14 cellular contexts compared by ENCODE assay signal in genomic region chr9:89448821-89449220, GRCh38. TPM values are rescaled to one million over a fixed set of nuclear protein-coding genes. Genes with fewer than 3 reads are reported as not detected.
DNase-seq lines count a peak whose midpoint lies in the region; ATAC-seq lines count a peak whose summit lies in the region.
"Had no signal": no experiment of that assay in that cellular context is flagged by ENCODE, and none has a peak within 500 bp of the region (broad histone marks: within the 10 kb centered on the region; RNA-seq: fewer than 3 reads in every experiment).

No MANE protein-coding gene starts in this region.

- DNase-seq in T-helper 2 cell treated with Interferon-gamma antibody and Interleukin-4, amounts not matched to agents 5 μg/mL and 100 μg/mL, for 36 hours (ENCODE audit: low spot score) = no peak
- DNase-seq in T-helper 2 cell = no peak
- no peak for DNase-seq in activated CD4-positive, alpha-beta memory T cell treated with anti-CD3 and anti-CD28 coated beads, Interleukin-2, amount 10 ng/mL, durations not matched to agents 7 days and 5 days
- no peak for DNase-seq in effector memory CD8-positive, alpha-beta T cell
- DNase-seq in SHP77 (lab: John Stamatoyannopoulos, UW) = no peak
- no peak for DNase-seq in OCI-M1 (lab: John Stamatoyannopoulos, UW)
- no peak for DNase-seq in DMS153 treated with DMSO at 0.1 percent for 48 hours (lab: John Stamatoyannopoulos, UW; ENCODE audit: unreplicated experiment)
- DNase-seq: gastrocnemius medialis, GDM1, RPMI8226, T-helper 9 cell had no signal

- no peak for ATAC-seq in effector memory CD8-positive, alpha-beta T cell (replicated peaks)
- ATAC-seq in stimulated activated memory B cell treated with anti-CD40 and anti-IgM and Interleukin-4, amounts not matched to agents 10 μg/mL and 1 μg/mL and 100 μg/mL, for 72 hours = no peak
- ATAC-seq: gastrocnemius medialis, HCT116 had no signal

- H3K9me3 Mint-ChIP-seq in T-helper 2 cell treated with Interferon-gamma antibody and Interleukin-4, amounts not matched to agents 5 μg/mL and 100 μg/mL, for 36 hours = no peaks in the 10 kb centered on the region
- H3K9me3 Mint-ChIP-seq in activated CD4-positive, alpha-beta memory T cell treated with anti-CD3 and anti-CD28 coated beads, Interleukin-2, amount 10 ng/mL, durations not matched to agents 7 days and 5 days = no peaks in the 10 kb centered on the region
- H3K9me3 Mint-ChIP-seq in effector memory CD8-positive, alpha-beta T cell = no peaks in the 10 kb centered on the region
- H3K9me3 Mint-ChIP-seq in stimulated activated memory B cell treated with anti-CD40 and anti-IgM and Interleukin-4, amounts not matched to agents 10 μg/mL and 1 μg/mL and 100 μg/mL, for 72 hours = no peaks in the 10 kb centered on the region
- H3K9me3 Mint-ChIP-seq: memory B cell had no signal

- POLR2A ChIA-PET in activated CD4-positive, alpha-beta memory T cell treated with anti-CD3 and anti-CD28 coated beads, Interleukin-2, amount 10 ng/mL, durations not matched to agents 7 days and 5 days (lab: Charles Lee) = interaction anchor here (0.9 to 3.9 kb wide), 7 partner anchors 8 to 99 kb away, joined by 3 to 13 read pairs (median 4); no protein-coding TSS in a partner anchor

- CTCF ChIA-PET in activated CD4-positive, alpha-beta memory T cell treated with anti-CD3 and anti-CD28 coated beads, Interleukin-2, amount 10 ng/mL, durations not matched to agents 7 days and 5 days (lab: Charles Lee) = interaction anchor here (1.6 to 5.5 kb wide), 3 partner anchors 9 to 100 kb away, joined by 4 to 27 read pairs (median 6); no protein-coding TSS in a partner anchor

- H3K36me3 Mint-ChIP-seq in T-helper 2 cell treated with Interferon-gamma antibody and Interleukin-4, amounts not matched to agents 5 μg/mL and 100 μg/mL, for 36 hours (ENCODE audit: low read depth) = peaks cover 68% of the 10 kb centered on the region
- H3K36me3 Mint-ChIP-seq in activated CD4-positive, alpha-beta memory T cell treated with anti-CD3 and anti-CD28 coated beads, Interleukin-2, amount 10 ng/mL, durations not matched to agents 7 days and 5 days (ENCODE audit: low read depth) = peaks cover 81% of the 10 kb centered on the region
- peaks cover 67% of the 10 kb centered on the region for H3K36me3 Mint-ChIP-seq in effector memory CD8-positive, alpha-beta T cell (ENCODE audit: insufficient read depth)
- H3K36me3 Mint-ChIP-seq in stimulated activated memory B cell treated with anti-CD40 and anti-IgM and Interleukin-4, amounts not matched to agents 10 μg/mL and 1 μg/mL and 100 μg/mL, for 72 hours = peaks cover 42% of the 10 kb centered on the region

- H3K4me3 Mint-ChIP-seq in T-helper 2 cell treated with Interferon-gamma antibody and Interleukin-4, amounts not matched to agents 5 μg/mL and 100 μg/mL, for 36 hours = peak overlapping the region; percentile 53
- H3K4me3 Mint-ChIP-seq in activated CD4-positive, alpha-beta memory T cell treated with anti-CD3 and anti-CD28 coated beads, Interleukin-2, amount 10 ng/mL, durations not matched to agents 7 days and 5 days = no peak overlapping the region
- H3K4me3 Mint-ChIP-seq in effector memory CD8-positive, alpha-beta T cell = peak overlapping the region; percentile 77 to 78
- H3K4me3 Mint-ChIP-seq in stimulated activated memory B cell treated with anti-CD40 and anti-IgM and Interleukin-4, amounts not matched to agents 10 μg/mL and 1 μg/mL and 100 μg/mL, for 72 hours = no peak overlapping the region
- H3K4me3 Mint-ChIP-seq: memory B cell had no signal

- no peaks in the 10 kb centered on the region for H3K27me3 Mint-ChIP-seq in T-helper 2 cell treated with Interferon-gamma antibody and Interleukin-4, amounts not matched to agents 5 μg/mL and 100 μg/mL, for 36 hours (ENCODE audit: low read depth)
- no peaks in the 10 kb centered on the region for H3K27me3 Mint-ChIP-seq in activated CD4-positive, alpha-beta memory T cell treated with anti-CD3 and anti-CD28 coated beads, Interleukin-2, amount 10 ng/mL, durations not matched to agents 7 days and 5 days
- no peaks in the 10 kb centered on the region for H3K27me3 Mint-ChIP-seq in effector memory CD8-positive, alpha-beta T cell
- H3K27me3 Mint-ChIP-seq in stimulated activated memory B cell treated with anti-CD40 and anti-IgM and Interleukin-4, amounts not matched to agents 10 μg/mL and 1 μg/mL and 100 μg/mL, for 72 hours = no peaks in the 10 kb centered on the region
- H3K27me3 Mint-ChIP-seq: memory B cell had no signal

- H3K4me1 Mint-ChIP-seq in T-helper 2 cell treated with Interferon-gamma antibody and Interleukin-4, amounts not matched to agents 5 μg/mL and 100 μg/mL, for 36 hours (ENCODE audit: low read depth) = peaks cover 72% of the 10 kb centered on the region
- H3K4me1 Mint-ChIP-seq in activated CD4-positive, alpha-beta memory T cell treated with anti-CD3 and anti-CD28 coated beads, Interleukin-2, amount 10 ng/mL, durations not matched to agents 7 days and 5 days = peaks cover 87% of the 10 kb centered on the region
- peaks cover 76 to 86% of the 10 kb centered on the region in 2 donors for H3K4me1 Mint-ChIP-seq in effector memory CD8-positive, alpha-beta T cell (ENCODE audit: low read depth in 2 of 2)
- peaks cover 75% of the 10 kb centered on the region for H3K4me1 Mint-ChIP-seq in stimulated activated memory B cell treated with anti-CD40 and anti-IgM and Interleukin-4, amounts not matched to agents 10 μg/mL and 1 μg/mL and 100 μg/mL, for 72 hours

- H3K27ac Mint-ChIP-seq in T-helper 2 cell treated with Interferon-gamma antibody and Interleukin-4, amounts not matched to agents 5 μg/mL and 100 μg/mL, for 36 hours = peak overlapping the region; percentile 87
- H3K27ac Mint-ChIP-seq in activated CD4-positive, alpha-beta memory T cell treated with anti-CD3 and anti-CD28 coated beads, Interleukin-2, amount 10 ng/mL, durations not matched to agents 7 days and 5 days = peak overlapping the region; percentile 62
- H3K27ac Mint-ChIP-seq in effector memory CD8-positive, alpha-beta T cell = peak overlapping the region; percentile 96 to 98
- H3K27ac Mint-ChIP-seq in stimulated activated memory B cell treated with anti-CD40 and anti-IgM and Interleukin-4, amounts not matched to agents 10 μg/mL and 1 μg/mL and 100 μg/mL, for 72 hours = peak overlapping the region; percentile 56
- H3K27ac Mint-ChIP-seq: memory B cell had no signal

RNA-seq across cellular contexts. Expression of gene SEMA4D, which starts 49.1 kb away (rescaled TPM):
- total RNA-seq in activated CD4-positive, alpha-beta memory T cell treated with anti-CD3 and anti-CD28 coated beads, Interleukin-2, amount 10 ng/mL, durations not matched to agents 7 days and 5 days = 100 to 1,000 TPM; 339 to 350 TPM

Comparison
In these comparisons a context has a peak if more than half of its experiments do, and no peak if none do; other contexts are left out.
1. H3K4me3 Mint-ChIP-seq: peak in T-helper 2 cell treated with Interferon-gamma antibody and Interleukin-4, amounts not matched to agents 5 μg/mL and 100 μg/mL, for 36 hours (single experiment) and effector memory CD8-positive, alpha-beta T cell (2 of 2); none in activated CD4-positive, alpha-beta memory T cell treated with anti-CD3 and anti-CD28 coated beads, Interleukin-2, amount 10 ng/mL, durations not matched to agents 7 days and 5 days (single experiment) and stimulated activated memory B cell treated with anti-CD40 and anti-IgM and Interleukin-4, amounts not matched to agents 10 μg/mL and 1 μg/mL and 100 μg/mL, for 72 hours (single experiment).
2. Peak in every context shown above with its lines, with median percentiles within 50 percentile points of each other: H3K27ac Mint-ChIP-seq.